In genomic region chr10:110617455-110618162, GRCh38 we compare ENCODE assay signal across 14 cellular contexts. TPM values are rescaled to one million over a fixed set of nuclear protein-coding genes. Genes with fewer than 3 reads are reported as not detected.
A peak's percentile ranks its signal among the peaks of the same experiment; 100 is the strongest.
DNase-seq lines count a peak whose midpoint lies in the region; ATAC-seq, FAIRE-seq and TF ChIP-seq lines count a peak whose summit lies in the region.
"Had no signal": no experiment of that assay in that cellular context is flagged by ENCODE, and none has a peak within 500 bp of the region (broad histone marks: within the 10 kb centered on the region; RNA-seq: fewer than 3 reads in every experiment).

No MANE protein-coding gene starts in this region.

- no peak for FAIRE-seq in GM19239 (lab: Jason Lieb, UNC)
- FAIRE-seq: TTC549 had no signal

- peaks cover 5% of the 10 kb centered on the region for H3K9me3 Mint-ChIP-seq in activated T-cell treated with anti-CD3 and anti-CD28 coated beads, Interleukin-2, amount 50 U/mL, for 4 hours
- H3K9me3 Mint-ChIP-seq in activated naive CD8-positive, alpha-beta T cell treated with anti-CD3 and anti-CD28 coated beads for 36 hours: no peaks in the 10 kb centered on the region
- H3K9me3 Mint-ChIP-seq in stimulated activated naive CD8-positive, alpha-beta T cell treated with anti-CD3 and anti-CD28 coated beads, Interleukin-15, Interleukin-2, amounts not matched to agents 100 ng/mL and 50 ng/mL, for 24 hours: no peaks in the 10 kb centered on the region
- H3K9me3 Mint-ChIP-seq in osteocyte (ENCODE audit: unreplicated experiment): no peaks in the 10 kb centered on the region

- peak; percentile 8 for DNase-seq in activated T-cell treated with anti-CD3 and anti-CD28 coated beads, Interleukin-2, amount 50 U/mL, for 4 hours
- DNase-seq in activated T-cell treated with anti-CD3 and anti-CD28 coated beads for 4 hours (no peak), NCI-H345 (lab: John Stamatoyannopoulos, UW) (peak; percentile 78), iPS-NIHi11 (ENCODE audit: low spot score) (no peak), GM19239 (ENCODE audit: insufficient read length, low spot score) (no peak), osteocyte (ENCODE audit: extremely low spot score, unreplicated experiment) (no peak)
- DNase-seq in activated naive CD8-positive, alpha-beta T cell treated with anti-CD3 and anti-CD28 coated beads for 36 hours: peak; percentile 23
- DNase-seq: EL, H7, mesendoderm, NCI-H526, posterior cingulate gyrus had no signal

- TF ChIP-seq CTCF in osteocyte (IDR thresholded peaks at IDR 0.05): no peak

- H3K27me3 Mint-ChIP-seq in activated T-cell treated with anti-CD3 and anti-CD28 coated beads, Interleukin-2, amount 50 U/mL, for 4 hours (ENCODE audit: low read depth): no peaks in the 10 kb centered on the region
- no peaks in the 10 kb centered on the region for H3K27me3 Mint-ChIP-seq in activated naive CD8-positive, alpha-beta T cell treated with anti-CD3 and anti-CD28 coated beads for 36 hours
- H3K27me3 Mint-ChIP-seq in stimulated activated naive CD8-positive, alpha-beta T cell treated with anti-CD3 and anti-CD28 coated beads, Interleukin-15, Interleukin-2, amounts not matched to agents 100 ng/mL and 50 ng/mL, for 24 hours: no peaks in the 10 kb centered on the region
- H3K27me3 Mint-ChIP-seq in osteocyte (ENCODE audit: unreplicated experiment): no peaks in the 10 kb centered on the region

- H3K4me3 Mint-ChIP-seq in activated T-cell treated with anti-CD3 and anti-CD28 coated beads, Interleukin-2, amount 50 U/mL, for 4 hours: peak overlapping the region; percentile 42
- H3K4me3 Mint-ChIP-seq in activated naive CD8-positive, alpha-beta T cell treated with anti-CD3 and anti-CD28 coated beads for 36 hours: peak overlapping the region; percentile 60
- H3K4me3 Mint-ChIP-seq in stimulated activated naive CD8-positive, alpha-beta T cell treated with anti-CD3 and anti-CD28 coated beads, Interleukin-15, Interleukin-2, amounts not matched to agents 100 ng/mL and 50 ng/mL, for 24 hours: peak overlapping the region; percentile 49
- H3K4me3 Mint-ChIP-seq in osteocyte (ENCODE audit: unreplicated experiment): no peak overlapping the region

- peak overlapping the region; percentile 90 for H3K27ac Mint-ChIP-seq in activated naive CD8-positive, alpha-beta T cell treated with anti-CD3 and anti-CD28 coated beads for 36 hours
- peak overlapping the region; percentile 96 for H3K27ac Mint-ChIP-seq in stimulated activated naive CD8-positive, alpha-beta T cell treated with anti-CD3 and anti-CD28 coated beads, Interleukin-15, Interleukin-2, amounts not matched to agents 100 ng/mL and 50 ng/mL, for 24 hours
- no peak overlapping the region for H3K27ac Mint-ChIP-seq in osteocyte (ENCODE audit: unreplicated experiment)

- H3K4me1 Mint-ChIP-seq in activated T-cell treated with anti-CD3 and anti-CD28 coated beads, Interleukin-2, amount 50 U/mL, for 4 hours (ENCODE audit: low read depth): peaks cover 52% of the 10 kb centered on the region
- peaks cover 57% of the 10 kb centered on the region for H3K4me1 Mint-ChIP-seq in activated naive CD8-positive, alpha-beta T cell treated with anti-CD3 and anti-CD28 coated beads for 36 hours
- H3K4me1 Mint-ChIP-seq in stimulated activated naive CD8-positive, alpha-beta T cell treated with anti-CD3 and anti-CD28 coated beads, Interleukin-15, Interleukin-2, amounts not matched to agents 100 ng/mL and 50 ng/mL, for 24 hours (ENCODE audit: low read depth): peaks cover 71% of the 10 kb centered on the region
- H3K4me1 Mint-ChIP-seq in osteocyte (ENCODE audit: unreplicated experiment): peaks cover 11% of the 10 kb centered on the region

- peak; percentile 33 to 41 for ATAC-seq in activated T-cell treated with anti-CD3 and anti-CD28 coated beads, Interleukin-2, amount 50 U/mL, for 4 hours

- no peaks in the 10 kb centered on the region for H3K36me3 Mint-ChIP-seq in activated T-cell treated with anti-CD3 and anti-CD28 coated beads, Interleukin-2, amount 50 U/mL, for 4 hours (ENCODE audit: insufficient read depth)
- peaks cover 3% of the 10 kb centered on the region for H3K36me3 Mint-ChIP-seq in activated naive CD8-positive, alpha-beta T cell treated with anti-CD3 and anti-CD28 coated beads for 36 hours
- H3K36me3 Mint-ChIP-seq in stimulated activated naive CD8-positive, alpha-beta T cell treated with anti-CD3 and anti-CD28 coated beads, Interleukin-15, Interleukin-2, amounts not matched to agents 100 ng/mL and 50 ng/mL, for 24 hours (ENCODE audit: low read depth): no peaks in the 10 kb centered on the region
- H3K36me3 Mint-ChIP-seq in osteocyte (ENCODE audit: unreplicated experiment): no peaks in the 10 kb centered on the region

RNA-seq across cellular contexts. Expression of gene RBM20, which starts 26.5 kb away (rescaled TPM):
- total RNA-seq in activated T-cell treated with anti-CD3 and anti-CD28 coated beads, Interleukin-2, amount 50 U/mL, for 4 hours: under 1 TPM in 1 of 3 donors, not detected in 2; 0.03 TPM
- under 1 TPM; 0.42 to 0.45 TPM for total RNA-seq in activated naive CD8-positive, alpha-beta T cell treated with anti-CD3 and anti-CD28 coated beads for 36 hours
- total RNA-seq in osteocyte: 1.6 and 2.3 TPM in 2 replicates

RNA-seq across cellular contexts. Expression of gene SMC3, which starts 50.1 kb away (rescaled TPM):
- 10 to 100 TPM; 64.7 to 68.3 (median 66.8) TPM for total RNA-seq in activated T-cell treated with anti-CD3 and anti-CD28 coated beads, Interleukin-2, amount 50 U/mL, for 4 hours
- total RNA-seq in activated naive CD8-positive, alpha-beta T cell treated with anti-CD3 and anti-CD28 coated beads for 36 hours: 10 to 100 TPM; 75.6 to 76.5 TPM
- total RNA-seq in osteocyte: 39.8 and 42.8 TPM in 2 replicates

Comparison
In these comparisons a context has a peak if more than half of its experiments do, and no peak if none do; other contexts are left out.
1. DNase-seq: peak in activated T-cell treated with anti-CD3 and anti-CD28 coated beads, Interleukin-2, amount 50 U/mL, for 4 hours (single experiment), NCI-H345 (single experiment) and activated naive CD8-positive, alpha-beta T cell treated with anti-CD3 and anti-CD28 coated beads for 36 hours (single experiment); none in activated T-cell treated with anti-CD3 and anti-CD28 coated beads for 4 hours (single experiment), iPS-NIHi11 (single experiment), GM19239 (single experiment) and osteocyte (single experiment).